1 cellular context compared by ENCODE assay signal in the genomic region with DNA sequence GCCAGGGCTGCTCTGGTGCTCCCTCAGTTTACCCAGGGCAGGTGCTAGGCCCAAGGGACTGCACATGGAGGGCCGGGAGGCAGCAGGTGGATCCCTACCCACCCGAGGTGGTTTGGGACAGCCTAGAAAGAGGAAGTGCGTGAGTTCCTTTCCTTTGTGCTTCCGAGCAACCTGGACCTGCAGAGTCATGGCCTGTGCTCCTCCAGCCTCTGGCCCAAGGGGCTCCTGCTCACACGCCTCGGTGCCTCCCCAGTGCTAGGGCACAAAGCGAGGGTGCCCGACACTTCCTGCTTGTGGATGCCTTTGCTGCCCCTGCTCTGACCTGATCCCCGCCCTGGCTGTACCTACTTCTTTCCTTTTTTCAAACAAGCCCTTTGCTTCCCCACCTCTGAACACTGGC.
TF ChIP-seq lines count a peak whose summit lies in the region.

No MANE protein-coding gene starts in this region.

TF ChIP-seq in GM23338, 12 proteins besides CTCF, POLR2A, EP300 and RAD21 (continued from another document):
- TF ChIP-seq, protein P1, sequence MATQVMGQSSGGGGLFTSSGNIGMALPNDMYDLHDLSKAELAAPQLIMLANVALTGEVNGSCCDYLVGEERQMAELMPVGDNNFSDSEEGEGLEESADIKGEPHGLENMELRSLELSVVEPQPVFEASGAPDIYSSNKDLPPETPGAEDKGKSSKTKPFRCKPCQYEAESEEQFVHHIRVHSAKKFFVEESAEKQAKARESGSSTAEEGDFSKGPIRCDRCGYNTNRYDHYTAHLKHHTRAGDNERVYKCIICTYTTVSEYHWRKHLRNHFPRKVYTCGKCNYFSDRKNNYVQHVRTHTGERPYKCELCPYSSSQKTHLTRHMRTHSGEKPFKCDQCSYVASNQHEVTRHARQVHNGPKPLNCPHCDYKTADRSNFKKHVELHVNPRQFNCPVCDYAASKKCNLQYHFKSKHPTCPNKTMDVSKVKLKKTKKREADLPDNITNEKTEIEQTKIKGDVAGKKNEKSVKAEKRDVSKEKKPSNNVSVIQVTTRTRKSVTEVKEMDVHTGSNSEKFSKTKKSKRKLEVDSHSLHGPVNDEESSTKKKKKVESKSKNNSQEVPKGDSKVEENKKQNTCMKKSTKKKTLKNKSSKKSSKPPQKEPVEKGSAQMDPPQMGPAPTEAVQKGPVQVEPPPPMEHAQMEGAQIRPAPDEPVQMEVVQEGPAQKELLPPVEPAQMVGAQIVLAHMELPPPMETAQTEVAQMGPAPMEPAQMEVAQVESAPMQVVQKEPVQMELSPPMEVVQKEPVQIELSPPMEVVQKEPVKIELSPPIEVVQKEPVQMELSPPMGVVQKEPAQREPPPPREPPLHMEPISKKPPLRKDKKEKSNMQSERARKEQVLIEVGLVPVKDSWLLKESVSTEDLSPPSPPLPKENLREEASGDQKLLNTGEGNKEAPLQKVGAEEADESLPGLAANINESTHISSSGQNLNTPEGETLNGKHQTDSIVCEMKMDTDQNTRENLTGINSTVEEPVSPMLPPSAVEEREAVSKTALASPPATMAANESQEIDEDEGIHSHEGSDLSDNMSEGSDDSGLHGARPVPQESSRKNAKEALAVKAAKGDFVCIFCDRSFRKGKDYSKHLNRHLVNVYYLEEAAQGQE (IDR thresholded peaks at IDR 0.05; ENCODE audit: unreplicated experiment) = no peak
- TF ChIP-seq POLR2AphosphoS5 (IDR thresholded peaks at IDR 0.05; ENCODE audit: low read depth) = no peak
- TF ChIP-seq ZNF114 (CRISPR knock-in tag; IDR thresholded peaks at IDR 0.05) = no peak
- TF ChIP-seq STAT1 (IDR thresholded peaks at IDR 0.05; ENCODE audit: unreplicated experiment) = no peak
- TF ChIP-seq JUNB (IDR thresholded peaks at IDR 0.05; ENCODE audit: unreplicated experiment) = no peak
- no peak for TF ChIP-seq NANOG (IDR thresholded peaks at IDR 0.05; ENCODE audit: borderline replicate concordance)
